ENCODE assay signal across 15 cellular contexts in the genomic region with DNA sequence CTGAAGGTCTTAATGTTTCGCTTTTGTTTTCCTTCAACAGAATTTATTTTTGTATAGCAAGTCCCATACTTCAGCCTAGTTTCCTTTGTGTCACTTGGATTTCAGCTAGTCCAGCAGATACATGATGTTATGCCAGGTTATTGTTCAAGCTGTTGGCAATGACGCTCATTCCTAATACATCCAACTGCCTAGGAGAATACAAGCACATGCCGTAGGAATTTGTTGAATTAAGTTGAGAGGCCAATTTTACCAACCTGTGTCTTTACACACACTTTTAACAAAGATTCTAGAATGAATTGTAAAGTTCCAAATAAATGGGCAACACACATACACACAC.
A peak's percentile ranks its signal among the peaks of the same experiment; 100 is the strongest.
DNase-seq lines count a peak whose midpoint lies in the region; TF ChIP-seq lines count a peak whose summit lies in the region.
"Had no signal": no experiment of that assay in that cellular context is flagged by ENCODE, and none has a peak within 500 bp of the region (broad histone marks: within the 10 kb centered on the region; RNA-seq: fewer than 3 reads in every experiment).

No MANE protein-coding gene starts in this region.

- H3K27me3 ChIP-seq in liver (ENCODE audit: control insufficient read depth in 4 of 4, insufficient read depth in 4 of 4, low read length in 3 of 4) (no peaks in the 10 kb centered on the region), stomach (no peaks in the 10 kb centered on the region), HAP-1 (ENCODE audit: low read depth) (no peaks in the 10 kb centered on the region)

- no peak overlapping the region for H3K27ac ChIP-seq in RWPE1
- H3K27ac ChIP-seq in liver (ENCODE audit: low read depth in 1 of 2, low read length in 2 of 2), result peak overlapping the region; percentile 68 to 71
- H3K27ac ChIP-seq in stomach, result peak overlapping the region in 4 of 5 donors; percentile 38 to 77 (median 64)
- H3K27ac ChIP-seq: PC-9 had no signal

- WGBS in liver, result 45% methylated on average over 3 of the region's 3 CpGs
- WGBS in stomach, 5 donors, result 44 to 59% (median 53%) methylated on average over 3 of the region's 3 CpGs

- TF ChIP-seq CTCF in RWPE1 (conservative IDR thresholded peaks at IDR 0.05; ENCODE audit: low read depth) (no peak), epithelial cell of proximal tubule (conservative IDR thresholded peaks at IDR 0.05; ENCODE audit: low read depth, low read length) (no peak), liver (IDR thresholded peaks at IDR 0.05; ENCODE audit: low read depth, low read length, missing input control) (no peak), stomach (IDR thresholded peaks at IDR 0.05) (no peak)

- in situ Hi-C loops in HAP-1 (cut with MboI; ENCODE audit: low sequenced_read_pairs), result no loop called here

- CTCF ChIA-PET in RWPE1 (lab: Yijun Ruan, JAX), result no interaction called here

- H3K9me3 ChIP-seq in liver (ENCODE audit: control insufficient read depth in 4 of 4, low read length in 3 of 4) (no peaks in the 10 kb centered on the region), stomach (no peaks in the 10 kb centered on the region), HAP-1 (no peaks in the 10 kb centered on the region)

- intact Hi-C loops in stomach (cut with DNase I; ENCODE audit: low total_unique reads), result no loop called here

- peaks cover 0 to 24% (median 15%) of the 10 kb centered on the region in 4 donors for H3K4me1 ChIP-seq in liver (ENCODE audit: control insufficient read depth in 4 of 4, insufficient read depth in 4 of 4, low read length in 3 of 4)
- H3K4me1 ChIP-seq in stomach, result peaks cover 20 to 28% (median 26%) of the 10 kb centered on the region in 4 donors
- H3K4me1 ChIP-seq in HAP-1, result no peaks in the 10 kb centered on the region

- TF ChIP-seq POLR2A in stomach (IDR thresholded peaks at IDR 0.05), result no peak

- H3K4me3 ChIP-seq in epithelial cell of proximal tubule (ENCODE audit: low read depth, low read length) (no peak overlapping the region), liver (ENCODE audit: low read depth in 1 of 3, low read length in 3 of 3) (no peak overlapping the region), stomach (no peak overlapping the region), HAP-1 (no peak overlapping the region)
- H3K4me3 ChIP-seq: PC-9 had no signal

- H3K36me3 ChIP-seq in liver (ENCODE audit: control insufficient read depth in 4 of 4, insufficient read depth in 3 of 4, low read depth in 1 of 4, low read length in 3 of 4), result no peaks in the 10 kb centered on the region
- H3K36me3 ChIP-seq in stomach, result no peaks in the 10 kb centered on the region
- no peaks in the 10 kb centered on the region for H3K36me3 ChIP-seq in HAP-1 (replicated peaks)

- POLR2A ChIA-PET in RWPE1 (lab: Yijun Ruan, JAX; ENCODE audit: low non-redundant PET), result no interaction called here

- DNase-seq in RWPE1 (ENCODE audit: low spot score) (peak; percentile 42), epithelial cell of proximal tubule (ENCODE audit: low read depth) (peak; percentile 25), stomach (no peak), SW480 (ENCODE audit: low spot score) (no peak), NCI-H2107 (lab: John Stamatoyannopoulos, UW) (no peak), HAP-1 (ENCODE audit: low spot score in 2 of 2) (no peak), NCI-H2196 treated with DMSO at 0.1 percent for 48 hours (lab: John Stamatoyannopoulos, UW; ENCODE audit: unreplicated experiment) (no peak)
- DNase-seq: activated naive CD8-positive, alpha-beta T cell treated with anti-CD3 and anti-CD28 coated beads, Interleukin-2, amount 10 ng/mL, durations not matched to agents 7 days and 5 days; effector CD8-positive, alpha-beta T cell; GDM1; Karpas-422; naive B cell; T-helper 9 cell had no signal

- TF ChIP-seq RAD21 in liver (IDR thresholded peaks at IDR 0.05), result peak in 1 of 2 donors; percentile 27

- TF ChIP-seq EP300 in stomach (IDR thresholded peaks at IDR 0.05), result no peak

- no peak overlapping the region for H3K9ac ChIP-seq in liver (ENCODE audit: low read depth in 1 of 2, low read length in 2 of 2)

TF ChIP-seq in liver, 16 proteins besides CTCF, POLR2A, EP300 and RAD21:
- TF ChIP-seq YY1 (IDR thresholded peaks at IDR 0.05), result no peak
- no peak for TF ChIP-seq SP1 (IDR thresholded peaks at IDR 0.05)
TF ChIP-seq in liver: peak in this region for 0.

Comparison
In these comparisons a context has a peak if more than half of its experiments do, and no peak if none do; other contexts are left out.
1. DNase-seq: peak in RWPE1 (single experiment) and epithelial cell of proximal tubule (single experiment); none in stomach (single experiment), SW480 (single experiment), NCI-H2107 (single experiment), HAP-1 (0 of 2) and NCI-H2196 treated with DMSO at 0.1 percent for 48 hours (single experiment).